Comparison of ENCODE assay signal across 8 cellular contexts in the genomic region with DNA sequence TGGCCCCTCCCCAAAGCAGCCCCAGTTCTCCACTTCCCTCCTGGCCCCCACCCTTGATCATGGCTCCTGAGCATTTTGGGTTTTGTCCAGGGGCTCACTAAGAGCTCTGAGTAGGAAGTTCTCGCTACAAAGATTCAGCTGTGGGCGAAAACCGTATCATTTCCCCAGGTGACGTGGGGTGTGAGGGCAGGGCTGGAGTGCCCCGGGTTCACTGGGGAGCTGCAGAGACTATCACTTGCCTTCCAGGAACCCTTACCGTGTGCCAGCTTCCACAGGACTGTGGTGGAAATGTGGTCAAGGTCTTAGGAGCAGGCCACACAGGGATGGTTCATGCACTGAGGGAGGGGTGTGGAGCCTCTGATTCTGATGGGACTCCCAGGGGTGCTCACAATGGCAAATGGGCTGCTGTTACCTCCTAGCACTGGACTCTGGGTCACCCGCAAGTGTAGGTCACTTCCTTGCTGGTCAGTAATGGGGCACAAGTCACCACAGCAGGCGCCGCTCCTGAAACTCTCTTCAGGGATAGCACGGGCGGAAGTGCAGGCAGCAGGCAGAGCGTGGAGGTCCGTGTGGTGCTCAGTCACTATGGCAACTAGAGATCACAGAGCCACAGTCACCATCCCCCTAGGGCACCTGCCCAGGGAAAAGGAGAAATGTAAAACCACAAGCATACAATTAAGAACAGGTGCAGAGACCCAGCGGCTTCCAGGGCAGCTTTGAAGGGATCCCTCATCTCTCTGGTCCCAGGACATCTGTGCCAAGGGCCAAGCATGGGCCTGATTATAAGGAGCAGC. TPM values are rescaled to one million over a fixed set of nuclear protein-coding genes. Genes with fewer than 3 reads are reported as not detected.
DNase-seq lines count a peak whose midpoint lies in the region; ATAC-seq and TF ChIP-seq lines count a peak whose summit lies in the region.

No MANE protein-coding gene starts in this region.

- H3K9me3 ChIP-seq in colonic mucosa: no peaks in the 10 kb centered on the region

- TF ChIP-seq CTCF in colonic mucosa (IDR thresholded peaks at IDR 0.05): no peak

- intact Hi-C loops in colonic mucosa (cut with DNase I): no loop called here

- peak overlapping the region; percentile 37 to 76 for H3K9ac ChIP-seq in colonic mucosa (ENCODE audit: low read depth in 2 of 2, low read length in 2 of 2)

- no peaks in the 10 kb centered on the region for H3K36me3 ChIP-seq in colonic mucosa

- H3K4me1 ChIP-seq in colonic mucosa: peaks cover 35% of the 10 kb centered on the region

- peak; percentile 53 for DNase-seq in activated CD4-positive, alpha-beta T cell treated with anti-CD3 and anti-CD28 coated beads for 48 hours
- DNase-seq in activated CD4-positive, alpha-beta T cell treated with anti-CD3 and anti-CD28 coated beads, Interleukin-2, amount 50 U/mL, for 4 hours: no peak
- peak; percentile 96 for DNase-seq in NCI-H526 (lab: John Stamatoyannopoulos, UW)
- no peak for DNase-seq in colonic mucosa
- DNase-seq in EL: no peak
- DNase-seq in medulla oblongata (ENCODE audit: extremely low spot score): no peak

- H3K27ac ChIP-seq in colonic mucosa: peak overlapping the region; percentile 90

- H3K27me3 ChIP-seq in colonic mucosa: no peaks in the 10 kb centered on the region

- no peak overlapping the region for H3K4me3 ChIP-seq in colonic mucosa

- ATAC-seq in HG03097 (IDR thresholded peaks at IDR 0.05; ENCODE audit: low FRiP score, unreplicated experiment) (peak; percentile 35), HG03280 (IDR thresholded peaks at IDR 0.05; ENCODE audit: unreplicated experiment) (no peak)

RNA-seq across cellular contexts. Expression of a gene that starts 35.4 kb away (rescaled TPM):
- 1 to 10 TPM; 6.9 to 7.5 TPM for total RNA-seq in colonic mucosa

RNA-seq across cellular contexts. Expression of a gene that starts 53.1 kb away (rescaled TPM):
- 100 to 1,000 TPM in 1 of 2 donors, 10 to 100 TPM in 1; 98.5 to 118 TPM for total RNA-seq in colonic mucosa

RNA-seq across cellular contexts. Expression of a gene that starts 56.9 kb away (rescaled TPM):
- 1 to 10 TPM in 1 of 2 donors, under 1 TPM in 1; 0.93 to 1.5 TPM for total RNA-seq in colonic mucosa

Comparison
In these comparisons a context has a peak if more than half of its experiments do, and no peak if none do; other contexts are left out.
1. DNase-seq: peak in activated CD4-positive, alpha-beta T cell treated with anti-CD3 and anti-CD28 coated beads for 48 hours (single experiment) and NCI-H526 (2 of 2); none in activated CD4-positive, alpha-beta T cell treated with anti-CD3 and anti-CD28 coated beads, Interleukin-2, amount 50 U/mL, for 4 hours (0 of 2), colonic mucosa (single experiment), EL (single experiment) and medulla oblongata (single experiment).